ENCODE assay signal across 8 cellular contexts in the genomic region with DNA sequence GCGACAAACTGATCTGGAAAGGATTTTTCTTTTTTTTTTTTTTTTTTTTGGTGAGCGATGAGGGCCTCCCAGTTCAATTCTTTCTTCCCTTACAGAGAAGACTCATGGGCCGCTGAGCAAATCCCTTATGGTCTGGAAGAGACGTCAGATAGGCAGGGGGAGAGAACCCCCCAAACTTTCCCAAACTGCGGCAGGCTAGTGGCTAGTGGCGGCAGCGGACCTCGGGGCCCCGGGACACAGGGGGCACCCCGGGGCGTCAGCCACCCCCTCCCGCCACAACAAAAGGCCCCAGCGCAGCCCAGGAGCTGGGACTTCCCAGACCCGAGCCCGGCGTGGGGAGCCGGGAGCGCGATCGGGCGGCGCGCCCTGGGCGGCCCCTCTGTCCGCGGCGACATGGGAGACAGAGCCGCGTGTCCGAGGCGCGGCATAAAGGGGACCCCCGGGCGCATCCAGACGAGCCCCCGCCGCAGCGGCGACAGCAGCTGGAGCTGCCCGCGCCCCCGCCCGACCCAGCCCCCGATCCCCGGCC. TPM values are rescaled to one million over a fixed set of nuclear protein-coding genes. Genes with fewer than 3 reads are reported as not detected.
DNase-seq lines count a peak whose midpoint lies in the region; ATAC-seq, FAIRE-seq and TF ChIP-seq lines count a peak whose summit lies in the region.

No MANE protein-coding gene starts in this region.

- FAIRE-seq in HTR-8/SVneo (lab: Jason Lieb, UNC): no peak

- H3K27ac ChIP-seq in cardiac muscle cell (peak overlapping the region; percentile 67), psoas muscle (peak overlapping the region; percentile 4)

- peaks cover 62% of the 10 kb centered on the region for H3K27me3 Mint-ChIP-seq in activated T-helper 2 cell treated with anti-CD3 and anti-CD28 coated beads, Interferon-gamma antibody, Interleukin-2, Interleukin-4, amounts not matched to agents 10 μg/mL and 5 μg/mL and 100 μg/mL, durations not matched to agents 14 hours and 24 hours and 36 hours (ENCODE audit: low read depth)

- intact Hi-C loops in activated T-helper 2 cell treated with anti-CD3 and anti-CD28 coated beads, Interferon-gamma antibody, Interleukin-2, Interleukin-4, amounts not matched to agents 10 μg/mL and 5 μg/mL and 100 μg/mL, durations not matched to agents 14 hours and 24 hours and 36 hours (cut with micrococcal nuclease): loop anchor here (5.0 to 10.0 kb wide), 3 partner anchors 158 to 375 kb away; a partner anchor contains a TSS
- intact Hi-C loops in psoas muscle (cut with DNase I): no loop called here

- H3K4me1 ChIP-seq in cardiac muscle cell (ENCODE audit: low read depth): peaks cover 14% of the 10 kb centered on the region
- no peaks in the 10 kb centered on the region for H3K4me1 ChIP-seq in psoas muscle

- ATAC-seq in psoas muscle: peak in 3 of 4 donors; percentile 31 to 49 (median 49)

- DNase-seq in GM06990 (ENCODE audit: extremely low read depth, insufficient read length): peak; percentile 34
- DNase-seq in HTR-8/SVneo (ENCODE audit: insufficient read length, low spot score): peak; percentile 10
- no peak for DNase-seq in activated T-helper 2 cell treated with anti-CD3 and anti-CD28 coated beads, Interferon-gamma antibody, Interleukin-2, Interleukin-4, amounts not matched to agents 10 μg/mL and 5 μg/mL and 100 μg/mL, durations not matched to agents 14 hours and 24 hours and 36 hours (ENCODE audit: low spot score)
- peak; percentile 30 to 48 for DNase-seq in cardiac muscle cell (ENCODE audit: low read depth in 1 of 2, low spot score in 1 of 2)
- DNase-seq in psoas muscle: peak; percentile 18 to 53
- DNase-seq in NCI-H2107 (lab: John Stamatoyannopoulos, UW): no peak
- DNase-seq in NCI-H1105 (lab: John Stamatoyannopoulos, UW): no peak
- DNase-seq in occipital lobe (lab: John Stamatoyannopoulos, UW): no peak

- H3K4me3 ChIP-seq in GM06990 (replicated peaks; ENCODE audit: low read depth, low read length) (peak overlapping the region; percentile 14), cardiac muscle cell (peak overlapping the region; percentile 95), psoas muscle (peak overlapping the region; percentile 77)

- peak overlapping the region; percentile 77 for H3K4me3 Mint-ChIP-seq in activated T-helper 2 cell treated with anti-CD3 and anti-CD28 coated beads, Interferon-gamma antibody, Interleukin-2, Interleukin-4, amounts not matched to agents 10 μg/mL and 5 μg/mL and 100 μg/mL, durations not matched to agents 14 hours and 24 hours and 36 hours (ENCODE audit: low read depth)

- H3K27me3 ChIP-seq in GM06990 (replicated peaks; ENCODE audit: control insufficient read depth, insufficient read depth, low read length) (no peaks in the 10 kb centered on the region; the same call in 1 of the 2 replicates), cardiac muscle cell (no peaks in the 10 kb centered on the region), psoas muscle (ENCODE audit: insufficient read depth in 3 of 3, low read length in 2 of 3) (peaks cover 0 to 2% (median 0%) of the 10 kb centered on the region in 3 donors)

- H3K36me3 ChIP-seq in GM06990 (ENCODE audit: control insufficient read depth, insufficient read depth, low read length) (no peaks in the 10 kb centered on the region), cardiac muscle cell (no peaks in the 10 kb centered on the region), psoas muscle (ENCODE audit: insufficient read depth in 1 of 2, low read depth in 1 of 2) (no peaks in the 10 kb centered on the region)

- WGBS in psoas muscle, 3 donors: 1 to 3% (median 3%) methylated on average over 21 to 45 of the region's 45 CpGs

- H3K36me3 Mint-ChIP-seq in activated T-helper 2 cell treated with anti-CD3 and anti-CD28 coated beads, Interferon-gamma antibody, Interleukin-2, Interleukin-4, amounts not matched to agents 10 μg/mL and 5 μg/mL and 100 μg/mL, durations not matched to agents 14 hours and 24 hours and 36 hours (ENCODE audit: low read depth): no peaks in the 10 kb centered on the region

- H3K9me3 Mint-ChIP-seq in activated T-helper 2 cell treated with anti-CD3 and anti-CD28 coated beads, Interferon-gamma antibody, Interleukin-2, Interleukin-4, amounts not matched to agents 10 μg/mL and 5 μg/mL and 100 μg/mL, durations not matched to agents 14 hours and 24 hours and 36 hours: no peaks in the 10 kb centered on the region

- peaks cover 5% of the 10 kb centered on the region for H3K4me1 Mint-ChIP-seq in activated T-helper 2 cell treated with anti-CD3 and anti-CD28 coated beads, Interferon-gamma antibody, Interleukin-2, Interleukin-4, amounts not matched to agents 10 μg/mL and 5 μg/mL and 100 μg/mL, durations not matched to agents 14 hours and 24 hours and 36 hours (ENCODE audit: low read depth)

- TF ChIP-seq CTCF in GM06990 (IDR thresholded peaks at IDR 0.05; ENCODE audit: insufficient read depth, low read length, poor library complexity, severe bottlenecking) (no peak), cardiac muscle cell (IDR thresholded peaks at IDR 0.05; ENCODE audit: low read depth, low read length) (no peak), psoas muscle (IDR thresholded peaks at IDR 0.05) (no peak)

- H3K9me3 ChIP-seq in cardiac muscle cell (ENCODE audit: low read depth) (no peaks in the 10 kb centered on the region), psoas muscle (no peaks in the 10 kb centered on the region)

- H3K27ac Mint-ChIP-seq in activated T-helper 2 cell treated with anti-CD3 and anti-CD28 coated beads, Interferon-gamma antibody, Interleukin-2, Interleukin-4, amounts not matched to agents 10 μg/mL and 5 μg/mL and 100 μg/mL, durations not matched to agents 14 hours and 24 hours and 36 hours: no peak overlapping the region

RNA-seq across cellular contexts. Expression of a gene that starts 0.8 kb away (rescaled TPM):
- total RNA-seq in activated T-helper 2 cell treated with anti-CD3 and anti-CD28 coated beads, Interferon-gamma antibody, Interleukin-2, Interleukin-4, amounts not matched to agents 10 μg/mL and 5 μg/mL and 100 μg/mL, durations not matched to agents 14 hours and 24 hours and 36 hours: 2.9 and 3.6 TPM in 2 replicates
- total RNA-seq in cardiac muscle cell: 32.2 and 41.5 TPM in 2 replicates
- polyA plus RNA-seq in cardiac muscle cell: 38.9 and 52.1 TPM in 2 replicates
- total RNA-seq in psoas muscle: 10 to 100 TPM in 1 of 4 donors, 1 to 10 TPM in 3; 3.9 to 10.5 (median 5.9) TPM
- polyA plus RNA-seq in psoas muscle: 1 to 10 TPM; 4.4 to 6.5 (median 4.5) TPM
- total RNA-seq in occipital lobe: 31.2 TPM

Comparison
In these comparisons a context has a peak if more than half of its experiments do, and no peak if none do; other contexts are left out.
1. DNase-seq: peak in GM06990 (single experiment), HTR-8/SVneo (single experiment), cardiac muscle cell (2 of 2) and psoas muscle (2 of 2); none in activated T-helper 2 cell treated with anti-CD3 and anti-CD28 coated beads, Interferon-gamma antibody, Interleukin-2, Interleukin-4, amounts not matched to agents 10 μg/mL and 5 μg/mL and 100 μg/mL, durations not matched to agents 14 hours and 24 hours and 36 hours (single experiment), NCI-H2107 (single experiment), NCI-H1105 (single experiment) and occipital lobe (single experiment).
2. H3K4me3 ChIP-seq: peak in every context shown above with its lines; median percentile 95 in cardiac muscle cell; 77 in psoas muscle; 14 in GM06990.